In the genomic region with DNA sequence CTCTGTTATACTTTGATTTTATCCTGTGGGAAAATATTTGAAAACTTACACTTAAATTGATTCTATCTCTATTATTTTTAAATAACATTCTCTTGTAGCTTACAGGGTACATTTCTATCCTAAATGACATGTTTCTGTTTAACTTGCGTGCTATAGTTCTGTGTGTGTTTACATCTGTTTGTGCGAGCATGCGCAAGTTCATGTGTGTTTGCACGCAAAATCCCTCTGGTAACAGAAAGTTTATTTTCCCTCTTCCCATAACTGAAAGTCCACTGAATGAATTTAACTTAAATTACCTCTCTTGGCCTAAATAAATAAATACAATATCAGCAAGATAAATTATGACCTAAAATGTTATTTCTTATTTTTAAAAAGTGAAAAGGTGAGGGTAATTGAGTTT, we compare ENCODE assay signal across 26 cellular contexts.
DNase-seq lines count a peak whose midpoint lies in the region; ATAC-seq and TF ChIP-seq lines count a peak whose summit lies in the region.
"Had no signal": no experiment of that assay in that cellular context is flagged by ENCODE, and none has a peak within 500 bp of the region (broad histone marks: within the 10 kb centered on the region; RNA-seq: fewer than 3 reads in every experiment).

No MANE protein-coding gene starts in this region.

- POLR2A ChIA-PET in IMR-90 (lab: Charles Lee; ENCODE audit: unreplicated experiment), result no interaction called here

- peak overlapping the region; percentile 69; the same call in 1 of the 2 replicates for H2BK20ac ChIP-seq in IMR-90 (ENCODE audit: low read depth, low read length)

- H2AK5ac ChIP-seq in IMR-90 (ENCODE audit: low read depth, low read length) (no peak overlapping the region), mesenchymal stem cell (ENCODE audit: low read length, severe bottlenecking) (no peak overlapping the region)

- intact Hi-C loops in IMR-90 (cut with micrococcal nuclease), result no loop called here

- dilution Hi-C loops in IMR-90 (cut with HindIII; ENCODE audit: low sequenced_read_pairs, unreplicated experiment), result no loop called here

- H3K9ac ChIP-seq in IMR-90 (ENCODE audit: low read depth, low read length) (no peak overlapping the region), mesenchymal stem cell (ENCODE audit: low read length) (no peak overlapping the region)
- H3K9ac ChIP-seq: BLaER1 had no signal

- peaks cover 54% of the 10 kb centered on the region for H3K27me3 Mint-ChIP-seq in T-helper 17 cell

- H3K56ac ChIP-seq in IMR-90 (ENCODE audit: extremely low read depth, insufficient read depth, low read length), result no peak overlapping the region

- no peak for TF ChIP-seq CTCF in IMR-90 (conservative IDR thresholded peaks at IDR 0.05; ENCODE audit: low read depth, low read length)

- no peak overlapping the region for H2BK12ac ChIP-seq in mesenchymal stem cell (ENCODE audit: low read length in 2 of 2)

- H3K18ac ChIP-seq in IMR-90 (ENCODE audit: low read depth, low read length) (no peak overlapping the region; the same call in 1 of the 2 replicates), mesenchymal stem cell (ENCODE audit: low read depth in 1 of 2, low read length in 2 of 2) (no peak overlapping the region)

- H2AFZ ChIP-seq in IMR-90 (replicated peaks; ENCODE audit: low read length, poor library complexity), result no peak overlapping the region
- no peak overlapping the region for H2AFZ ChIP-seq in mesenchymal stem cell (ENCODE audit: low read depth, low read length)

- no CpG with 5 or more reads among the region's 4 CpGs for WGBS in IMR-90 (ENCODE audit: extremely low coverage in 2 of 2, insufficient read length in 1 of 2), 2 experiments
- WGBS in mesenchymal stem cell, result 100% methylated on average over 1 of the region's 4 CpGs

- H3K9me1 ChIP-seq in IMR-90 (ENCODE audit: insufficient read depth, low read length), result no peaks in the 10 kb centered on the region; the same call in 1 of the 2 replicates

- H3K27ac Mint-ChIP-seq in T-helper 17 cell, result peak overlapping the region; percentile 51
- H3K27ac Mint-ChIP-seq: CD4-positive, alpha-beta memory T cell; CD4-positive, CD25-positive, alpha-beta regulatory T cell; CD8-positive, alpha-beta memory T cell had no signal

- CTCF ChIA-PET in IMR-90 (lab: Yijun Ruan, JAX), result interaction anchor here (1.0 kb wide), 2 partner anchors 10 to 99 kb away, joined by 3 to 4 read pairs; no protein-coding TSS in a partner anchor

- H4K8ac ChIP-seq in IMR-90 (ENCODE audit: low read depth in 2 of 2, low read length in 2 of 2) (peak overlapping the region in 1 of 2 experiments; percentile 72; a peak in 1 of 4 replicates), mesenchymal stem cell (ENCODE audit: low read length) (no peak overlapping the region)

- H3K4me2 ChIP-seq in IMR-90 (ENCODE audit: low read depth, low read length) (peak overlapping the region; percentile 10; the same call in 1 of the 2 replicates), mesenchymal stem cell (ENCODE audit: low read length, poor library complexity, severe bottlenecking) (no peak overlapping the region)

- DNase-seq in IMR-90, result peak; percentile 59
- no peak for DNase-seq in T-helper 17 cell
- peak; percentile 71 for DNase-seq in fibroblast of peridontal ligament (ENCODE audit: extremely low read depth)
- peak; percentile 7 for DNase-seq in mesenchymal stem cell
- DNase-seq in stimulated activated CD4-positive, alpha-beta T cell treated with anti-CD3 and anti-CD28 coated beads, Interleukin-4, amount 100 ng/mL, for 4 hours, result no peak
- DNase-seq in effector CD8-positive, alpha-beta T cell (lab: John Stamatoyannopoulos, UW), result no peak
- DNase-seq: 8988T; ACHN; BE2C; C1 segment of cervical spinal cord; CD4-positive, alpha-beta memory T cell; CD4-positive, CD25-positive, alpha-beta regulatory T cell; CD8-positive, alpha-beta memory T cell; COR-L47; DMS 273 treated with DMSO at 0.1 percent for 48 hours; DMS153; DMS53; DMS79; DND-41; EL; GDM1 had no signal

- no peak for TF ChIP-seq POLR2A in IMR-90 (IDR thresholded peaks at IDR 0.05; ENCODE audit: low read depth, low read length)

- H3K23ac ChIP-seq in IMR-90 (ENCODE audit: low read depth, low read length) (no peak overlapping the region), mesenchymal stem cell (ENCODE audit: low read length in 2 of 2) (no peak overlapping the region)

- no peaks in the 10 kb centered on the region for H3K79me1 ChIP-seq in IMR-90 (ENCODE audit: low read depth in 1 of 2, low read length in 2 of 2)
- H3K79me1 ChIP-seq in mesenchymal stem cell (replicated peaks; ENCODE audit: low read length, poor library complexity, severe bottlenecking), result no peaks in the 10 kb centered on the region

- no peak overlapping the region for H3K4me3 Mint-ChIP-seq in T-helper 17 cell
- H3K4me3 Mint-ChIP-seq: CD14-positive monocyte; CD4-positive, alpha-beta memory T cell; CD4-positive, CD25-positive, alpha-beta regulatory T cell; CD8-positive, alpha-beta memory T cell had no signal

- ATAC-seq in IMR-90 (ENCODE audit: low read depth) (peak; percentile 32; the same call in 1 of the 2 replicates), T-helper 17 cell (no peak), HG02840 (IDR thresholded peaks at IDR 0.05; ENCODE audit: low FRiP score, unreplicated experiment) (no peak), HG03280 (IDR thresholded peaks at IDR 0.05; ENCODE audit: unreplicated experiment) (no peak)
- ATAC-seq: GM12878 had no signal

- H3K9me3 ChIP-seq in IMR-90 (ENCODE audit: control insufficient read depth, insufficient read depth, low read length), result no peaks in the 10 kb centered on the region
- no peaks in the 10 kb centered on the region for H3K9me3 ChIP-seq in T-helper 17 cell (ENCODE audit: control insufficient read depth, low read length, poor library complexity, severe bottlenecking)
- no peaks in the 10 kb centered on the region for H3K9me3 ChIP-seq in mesenchymal stem cell (ENCODE audit: control insufficient read depth, low read length)
- H3K9me3 ChIP-seq: BE2C, BLaER1 had no signal

- BruUV-seq in IMR-90 (replicated peaks; lab: Mats Ljungman, UMichigan), result no TSS peak

- H3K4me1 ChIP-seq in IMR-90 (ENCODE audit: control insufficient read depth, insufficient read depth, low read length) (peaks cover 6% of the 10 kb centered on the region), mesenchymal stem cell (ENCODE audit: control insufficient read depth, insufficient read depth, low read depth, low read length) (no peaks in the 10 kb centered on the region)
- H3K4me1 ChIP-seq: BE2C had no signal

- H3K14ac ChIP-seq in IMR-90 (replicated peaks; ENCODE audit: low read depth, low read length) (no peak overlapping the region), mesenchymal stem cell (ENCODE audit: low read length in 2 of 2) (no peak overlapping the region)

- H2BK5ac ChIP-seq in IMR-90 (ENCODE audit: low read depth, low read length, poor library complexity, severe bottlenecking) (peak overlapping the region; percentile 85), mesenchymal stem cell (ENCODE audit: low read depth, low read length, poor library complexity, severe bottlenecking) (no peak overlapping the region)

- H4K5ac ChIP-seq in IMR-90 (ENCODE audit: low read depth, low read length), result no peak overlapping the region; the same call in 1 of the 2 replicates

- peaks cover 2% of the 10 kb centered on the region for H3K4me1 Mint-ChIP-seq in T-helper 17 cell
- H3K4me1 Mint-ChIP-seq: CD14-positive monocyte; CD4-positive, alpha-beta memory T cell; CD4-positive, CD25-positive, alpha-beta regulatory T cell; CD8-positive, alpha-beta memory T cell had no signal

- H2BK120ac ChIP-seq in IMR-90 (ENCODE audit: low read depth, low read length), result peak overlapping the region; percentile 67
- no peak overlapping the region for H2BK120ac ChIP-seq in mesenchymal stem cell (ENCODE audit: low read depth, low read length)

- H3K4ac ChIP-seq in IMR-90 (ENCODE audit: low read depth, low read length) (peak overlapping the region; percentile 65; the same call in 1 of the 2 replicates), mesenchymal stem cell (ENCODE audit: low read depth in 1 of 2, low read length in 2 of 2) (no peak overlapping the region)

- peaks cover 2% of the 10 kb centered on the region for H3K36me3 Mint-ChIP-seq in T-helper 17 cell (ENCODE audit: low read depth)
- H3K36me3 Mint-ChIP-seq: CD14-positive monocyte; CD4-positive, alpha-beta memory T cell; CD4-positive, CD25-positive, alpha-beta regulatory T cell had no signal

- H3K4me3 ChIP-seq in IMR-90 (ENCODE audit: insufficient read depth, low read depth, low read length) (no peak overlapping the region), mesenchymal stem cell (ENCODE audit: insufficient read depth in 1 of 2, low read depth in 1 of 2, low read length in 2 of 2) (no peak overlapping the region)
- H3K4me3 ChIP-seq: BLaER1, GM12878 had no signal

- H3K27me3 ChIP-seq in IMR-90 (ENCODE audit: control insufficient read depth, insufficient read depth, low read length) (peaks cover 2% of the 10 kb centered on the region; the same call in 1 of the 2 replicates), mesenchymal stem cell (ENCODE audit: control insufficient read depth in 1 of 2, insufficient read depth in 1 of 2, low read length in 2 of 2) (peaks cover 3 to 24% of the 10 kb centered on the region in 2 experiments)
- H3K27me3 ChIP-seq: BLaER1 had no signal

- in situ Hi-C loops in IMR-90 (cut with MboI; ENCODE audit: low sequenced_read_pairs), result no loop called here

- H2AK9ac ChIP-seq in IMR-90 (replicated peaks; ENCODE audit: low read depth, low read length, poor library complexity), result no peak overlapping the region

- H4K20me1 ChIP-seq in IMR-90 (ENCODE audit: insufficient read depth, low read length), result no peaks in the 10 kb centered on the region
- H4K20me1 ChIP-seq: BLaER1 had no signal

- no peak overlapping the region for H2BK15ac ChIP-seq in IMR-90 (ENCODE audit: low read depth, low read length)
- no peak overlapping the region for H2BK15ac ChIP-seq in mesenchymal stem cell (ENCODE audit: low read depth, poor library complexity, severe bottlenecking)

- no peak overlapping the region for H4K91ac ChIP-seq in IMR-90 (ENCODE audit: insufficient read depth, low read depth, low read length)
- no peak overlapping the region for H4K91ac ChIP-seq in mesenchymal stem cell (ENCODE audit: low read length)

- H3K27ac ChIP-seq in IMR-90 (ENCODE audit: insufficient read depth, low read length) (peak overlapping the region; percentile 73; the same call in 1 of the 2 replicates), mesenchymal stem cell (ENCODE audit: low read length, poor library complexity, severe bottlenecking) (no peak overlapping the region)
- H3K27ac ChIP-seq: BLaER1 had no signal

- no peak for TF ChIP-seq RAD21 in IMR-90 (IDR thresholded peaks at IDR 0.05; ENCODE audit: low read length)

- H3K36me3 ChIP-seq in IMR-90 (ENCODE audit: control insufficient read depth, insufficient read depth, low read length) (no peaks in the 10 kb centered on the region), mesenchymal stem cell (ENCODE audit: control insufficient read depth in 1 of 2, insufficient read depth in 2 of 2, low read depth in 1 of 2, low read length in 2 of 2) (no peaks in the 10 kb centered on the region)
- H3K36me3 ChIP-seq: BE2C, BLaER1 had no signal

TF ChIP-seq in IMR-90, 13 proteins besides CTCF, POLR2A, EP300 and RAD21 (continues in another document):
- no peak for TF ChIP-seq MAZ (IDR thresholded peaks at IDR 0.05; ENCODE audit: borderline replicate concordance, low read depth, low read length)
- no peak for TF ChIP-seq RCOR1 (IDR thresholded peaks at IDR 0.05; ENCODE audit: insufficient replicate concordance, low read length)

Comparison
In these comparisons a context has a peak if more than half of its experiments do, and no peak if none do; other contexts are left out.
1. DNase-seq: peak in IMR-90 (single experiment), fibroblast of peridontal ligament (single experiment) and mesenchymal stem cell (single experiment); none in T-helper 17 cell (0 of 3), stimulated activated CD4-positive, alpha-beta T cell treated with anti-CD3 and anti-CD28 coated beads, Interleukin-4, amount 100 ng/mL, for 4 hours (0 of 2) and effector CD8-positive, alpha-beta T cell (single experiment).